20 cellular contexts compared by ENCODE assay signal in genomic region chr2:118535818-118536212, GRCh38.
"Had no signal": no experiment of that assay in that cellular context is flagged by ENCODE, and none has a peak within 500 bp of the region (broad histone marks: within the 10 kb centered on the region; RNA-seq: fewer than 3 reads in every experiment).

No MANE protein-coding gene starts in this region.

- H3K4me1 ChIP-seq: esophagus squamous epithelium, gastroesophageal sphincter, left ventricle myocardium inferior, lower lobe of right lung, spleen had no signal

- H3K27ac ChIP-seq: esophagus squamous epithelium, gastroesophageal sphincter, left ventricle myocardium inferior, lower lobe of right lung, spleen had no signal

- H3K27me3 Mint-ChIP-seq: memory B cell had no signal

- H3K27me3 ChIP-seq: esophagus squamous epithelium had no signal

- H3K27ac Mint-ChIP-seq: immature natural killer cell, memory B cell, mesothelial cell of epicardium, natural killer cell had no signal

- ATAC-seq: gastroesophageal sphincter, left cardiac atrium, lower lobe of right lung, natural killer cell, sciatic nerve had no signal

- H3K4me1 Mint-ChIP-seq: immature natural killer cell, memory B cell, mesothelial cell of epicardium, natural killer cell had no signal

- H3K9me3 Mint-ChIP-seq: memory B cell, natural killer cell, neural crest cell had no signal

- H3K36me3 ChIP-seq: esophagus squamous epithelium, gastroesophageal sphincter, left ventricle myocardium inferior, lower lobe of right lung, spleen had no signal

- H3K4me3 ChIP-seq: esophagus squamous epithelium, gastroesophageal sphincter, left ventricle myocardium inferior, lower lobe of right lung, spleen had no signal

- DNase-seq: dermis blood vessel endothelial cell; esophagus squamous epithelium; foreskin fibroblast; immature natural killer cell; kidney; left cardiac atrium; left ventricle myocardium inferior; lower lobe of right lung; natural killer cell; spleen; stimulated activated CD4-positive, alpha-beta T cell treated with anti-CD3 and anti-CD28 coated beads, Interleukin-15, amount 100 ng/mL, for 24 hours; stimulated activated CD4-positive, alpha-beta T cell treated with anti-CD3 and anti-CD28 coated beads, Interleukin-1b, Interleukin-23, amount 100 ng/mL, for 48 hours; stimulated activated CD4-positive, alpha-beta T cell treated with anti-CD3 and anti-CD28 coated beads, Interleukin-4, amount 100 ng/mL, for 4 hours; stimulated activated naive CD4-positive, alpha-beta T cell treated with Interleukin-2 at 50 U/mL for 16 hours; trophoblast cell had no signal

- H3K9me3 ChIP-seq: esophagus squamous epithelium, gastroesophageal sphincter, lower lobe of right lung, spleen had no signal

- H3K36me3 Mint-ChIP-seq: immature natural killer cell, memory B cell, mesothelial cell of epicardium, natural killer cell had no signal

- H3K4me3 Mint-ChIP-seq: immature natural killer cell, memory B cell, mesothelial cell of epicardium, natural killer cell, neural crest cell had no signal
